Comparison of ENCODE assay signal across 7 cellular contexts in the genomic region with DNA sequence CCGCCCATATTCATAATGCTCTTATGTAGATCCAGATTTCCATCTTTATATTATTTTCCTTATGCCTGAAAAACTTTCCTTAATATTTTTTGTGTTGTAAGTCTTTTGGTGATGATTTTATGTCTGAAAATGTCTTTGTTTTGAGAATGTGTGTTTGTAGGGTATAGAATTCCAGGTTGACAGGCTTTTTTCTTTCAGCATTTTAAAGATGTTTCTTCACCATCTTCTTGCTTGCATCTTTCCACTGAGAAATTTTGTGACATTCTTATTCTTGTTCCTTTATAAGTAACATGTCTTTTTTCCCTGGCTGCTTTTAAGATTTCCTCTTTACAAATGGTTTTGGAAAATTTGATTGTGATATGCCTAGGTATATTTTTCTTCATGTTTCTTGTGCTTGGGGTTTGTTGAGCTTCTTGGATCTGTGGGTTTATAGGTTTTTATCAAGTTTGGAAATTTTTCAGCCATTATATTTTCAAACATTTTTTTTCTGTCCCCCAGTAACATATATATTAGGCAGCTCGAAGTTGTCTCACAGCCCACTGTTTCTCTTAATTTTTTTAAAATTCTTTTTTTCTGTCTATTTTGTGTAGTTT. TPM values are rescaled to one million over a fixed set of nuclear protein-coding genes. Genes with fewer than 3 reads are reported as not detected.
"Had no signal": no experiment of that assay in that cellular context is flagged by ENCODE, and none has a peak within 500 bp of the region (broad histone marks: within the 10 kb centered on the region; RNA-seq: fewer than 3 reads in every experiment).

No MANE protein-coding gene starts in this region.

- FAIRE-seq: GM12878, GM12891, GM12892, GM18507, GM19239 had no signal

- DNase-seq: GDM1, GF-D8 had no signal

- H3K4me3 ChIP-seq: GM12878 had no signal

RNA-seq across cellular contexts. Expression of a gene that starts 43.6 kb away (rescaled TPM):
- total RNA-seq: GM12878 had no signal
